Comparison of ENCODE assay signal across 10 cellular contexts in the genomic region with DNA sequence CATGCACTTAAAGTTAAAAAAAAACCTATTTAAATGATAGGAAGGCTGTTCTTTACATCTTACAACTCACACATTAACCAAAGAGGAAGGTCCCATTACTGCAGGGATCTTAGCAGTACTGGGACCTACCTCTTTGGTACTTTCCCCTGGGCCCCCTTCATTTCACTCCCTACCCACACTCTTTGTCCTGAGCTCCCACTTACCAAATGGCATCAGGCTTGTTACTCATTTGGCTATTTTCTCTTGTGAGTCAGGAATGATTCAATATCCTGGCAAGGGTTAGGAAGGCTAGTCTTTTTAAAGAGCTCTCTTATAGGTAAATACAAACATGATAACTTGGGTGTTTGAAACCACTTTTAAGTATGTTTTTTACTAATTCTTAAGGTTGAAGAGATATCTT.
DNase-seq lines count a peak whose midpoint lies in the region; ATAC-seq, FAIRE-seq and TF ChIP-seq lines count a peak whose summit lies in the region.
"Had no signal": no experiment of that assay in that cellular context is flagged by ENCODE, and none has a peak within 500 bp of the region (broad histone marks: within the 10 kb centered on the region; RNA-seq: fewer than 3 reads in every experiment).

No MANE protein-coding gene starts in this region.

- H3K4me1 ChIP-seq in endothelial cell of umbilical vein (ENCODE audit: control insufficient read depth, extremely low read depth, insufficient read depth, low read length): peaks cover 47% of the 10 kb centered on the region

- FAIRE-seq in endothelial cell of umbilical vein (lab: Jason Lieb, UNC): peak; percentile 85
- FAIRE-seq: colon had no signal

- H3K9me1 ChIP-seq in endothelial cell of umbilical vein (replicated peaks; ENCODE audit: control insufficient read depth, extremely low read depth, insufficient read depth, low read length): no peaks in the 10 kb centered on the region

- dilution Hi-C loops in endothelial cell of umbilical vein (cut with MboI; ENCODE audit: extremely low pct_ligation_motif_present, low sequenced_read_pairs): no loop called here

- DNase-seq in NCI-H69 (lab: John Stamatoyannopoulos, UW): peak; percentile 23
- peak; percentile 91 for DNase-seq in endothelial cell of umbilical vein (ENCODE audit: low read depth, low spot score)
- peak; percentile 71 for DNase-seq in stimulated activated CD4-positive, alpha-beta T cell treated with anti-CD3 and anti-CD28 coated beads, Interleukin-1b, Interleukin-23, amount 100 ng/mL, for 48 hours
- DNase-seq in epidermal melanocyte (ENCODE audit: insufficient read length, low spot score): no peak
- DNase-seq: KG1, midbrain had no signal

- H3K4me3 ChIP-seq in endothelial cell of umbilical vein (replicated peaks in 1 of 3; ENCODE audit: insufficient read depth in 1 of 3, low read depth in 1 of 3, low read length in 3 of 3): no peak overlapping the region

- CTCF ChIA-PET in endothelial cell of umbilical vein (lab: Charles Lee): interaction anchor here (0.6 to 2.7 kb wide), 4 partner anchors 13 to 723 kb away, joined by 3 to 14 read pairs (median 4); a partner anchor contains a TSS

- no peaks in the 10 kb centered on the region for H4K20me1 ChIP-seq in endothelial cell of umbilical vein (replicated peaks; ENCODE audit: control insufficient read depth, extremely low read depth, insufficient read depth, low read length)

- no peak overlapping the region for H2AFZ ChIP-seq in endothelial cell of umbilical vein (ENCODE audit: low read depth, low read length)

- H3K9ac ChIP-seq in endothelial cell of umbilical vein (replicated peaks; ENCODE audit: extremely low read depth, insufficient read depth, low read length): peak overlapping the region; percentile 14

- peak overlapping the region; percentile 14 for H3K4me2 ChIP-seq in endothelial cell of umbilical vein (ENCODE audit: insufficient read depth, low read length)

- intact Hi-C loops in endothelial cell of umbilical vein (cut with micrococcal nuclease): loop anchor here (1.0 kb wide), 1 partner anchor 11 kb away; no protein-coding TSS in a partner anchor

- H3K27ac ChIP-seq in endothelial cell of umbilical vein (ENCODE audit: insufficient read depth, low read depth, low read length): peak overlapping the region; percentile 72

- no peaks in the 10 kb centered on the region for H3K27me3 ChIP-seq in endothelial cell of umbilical vein (ENCODE audit: control insufficient read depth in 2 of 2, insufficient read depth in 2 of 2, low read length in 2 of 2)

- no TSS peak for BruUV-seq in endothelial cell of umbilical vein (replicated peaks; lab: Mats Ljungman, UMichigan)

- POLR2A ChIA-PET in endothelial cell of umbilical vein (lab: Charles Lee): no interaction called here

- H3K79me2 ChIP-seq in endothelial cell of umbilical vein (ENCODE audit: control insufficient read depth, insufficient read depth, low read length): no peaks in the 10 kb centered on the region

- no peaks in the 10 kb centered on the region for H3K9me3 ChIP-seq in endothelial cell of umbilical vein (replicated peaks; ENCODE audit: control insufficient read depth, insufficient read depth, low read length)

- H3K36me3 ChIP-seq in endothelial cell of umbilical vein (ENCODE audit: control insufficient read depth in 2 of 2, extremely low read depth in 1 of 2, insufficient read depth in 2 of 2, low read length in 2 of 2): no peaks in the 10 kb centered on the region

- TF ChIP-seq POLR2A in endothelial cell of umbilical vein (IDR thresholded peaks at IDR 0.05; ENCODE audit: low read depth, low read length): no peak

- ATAC-seq in GM19463 (IDR thresholded peaks at IDR 0.05; ENCODE audit: unreplicated experiment): peak; percentile 59
- ATAC-seq in HG03469 (IDR thresholded peaks at IDR 0.05; ENCODE audit: unreplicated experiment): no peak
- ATAC-seq in HG03457 (IDR thresholded peaks at IDR 0.05; ENCODE audit: unreplicated experiment): no peak

- TF ChIP-seq CTCF in endothelial cell of umbilical vein (IDR thresholded peaks at IDR 0.05; ENCODE audit: extremely low read depth in 1 of 2, insufficient read depth in 1 of 2, low read depth in 1 of 2, low read length in 2 of 2): no peak

TF ChIP-seq in endothelial cell of umbilical vein, 7 proteins besides CTCF, POLR2A, EP300 and RAD21:
- peak; percentile 86 for TF ChIP-seq JUN (IDR thresholded peaks at IDR 0.05; ENCODE audit: borderline replicate concordance, insufficient read depth, insufficient read length, low read depth)
- peak; percentile 34 for TF ChIP-seq POLR2AphosphoS5 (IDR thresholded peaks at IDR 0.05; ENCODE audit: insufficient read depth, low read depth, low read length)
- no peak for TF ChIP-seq GATA2 (IDR thresholded peaks at IDR 0.05; ENCODE audit: insufficient read depth, insufficient read length, low read depth, low read length)
- no peak for TF ChIP-seq MYC (IDR thresholded peaks at IDR 0.05; ENCODE audit: low read depth, low read length)
- TF ChIP-seq EZH2 (IDR thresholded peaks at IDR 0.05; ENCODE audit: borderline replicate concordance, low read depth, low read length, severe bottlenecking): no peak
- TF ChIP-seq, protein P1, sequence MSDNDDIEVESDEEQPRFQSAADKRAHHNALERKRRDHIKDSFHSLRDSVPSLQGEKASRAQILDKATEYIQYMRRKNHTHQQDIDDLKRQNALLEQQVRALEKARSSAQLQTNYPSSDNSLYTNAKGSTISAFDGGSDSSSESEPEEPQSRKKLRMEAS (IDR thresholded peaks at IDR 0.05; ENCODE audit: insufficient read depth, insufficient read length): no peak
- TF ChIP-seq FOS (IDR thresholded peaks at IDR 0.05; ENCODE audit: borderline replicate concordance, insufficient read depth, low read length): peak; percentile 95
TF ChIP-seq in endothelial cell of umbilical vein: peak in this region for 3.
